In genomic region chr11:34214961-34215805, GRCh38 we compare ENCODE assay signal across 8 cellular contexts.
DNase-seq lines count a peak whose midpoint lies in the region; ATAC-seq and FAIRE-seq lines count a peak whose summit lies in the region.

No MANE protein-coding gene starts in this region.

- peak; percentile 89 for FAIRE-seq in RCC 7860 (lab: Jason Lieb, UNC)

- DNase-seq in RCC 7860 (ENCODE audit: low spot score) (peak; percentile 96), amniotic epithelial cell (ENCODE audit: low read depth) (peak; percentile 42), NCI-H510A treated with DMSO at 0.1 percent for 48 hours (lab: John Stamatoyannopoulos, UW) (no peak), inferior parietal cortex (ENCODE audit: extremely low spot score) (no peak), SHP77 treated with DMSO at 0.1 percent for 48 hours (lab: John Stamatoyannopoulos, UW) (no peak)
- DNase-seq in stimulated activated CD4-positive, alpha-beta T cell treated with anti-CD3 and anti-CD28 coated beads, Interleukin-2, amount 100 ng/mL, for 24 hours = peak; percentile 76 to 81

- ATAC-seq in GM18511 (IDR thresholded peaks at IDR 0.05; ENCODE audit: unreplicated experiment) (peak; percentile 72), HG02571 (IDR thresholded peaks at IDR 0.05; ENCODE audit: unreplicated experiment) (no peak)

Comparison
In these comparisons a context has a peak if more than half of its experiments do, and no peak if none do; other contexts are left out.
1. DNase-seq: peak in RCC 7860 (single experiment), amniotic epithelial cell (single experiment) and stimulated activated CD4-positive, alpha-beta T cell treated with anti-CD3 and anti-CD28 coated beads, Interleukin-2, amount 100 ng/mL, for 24 hours (2 of 2); none in NCI-H510A treated with DMSO at 0.1 percent for 48 hours (single experiment), inferior parietal cortex (single experiment) and SHP77 treated with DMSO at 0.1 percent for 48 hours (single experiment).